In genomic region chr2:176078440-176079284, GRCh38 we compare ENCODE assay signal across 11 cellular contexts. TPM values are rescaled to one million over a fixed set of nuclear protein-coding genes. Genes with fewer than 3 reads are reported as not detected.
A peak's percentile ranks its signal among the peaks of the same experiment; 100 is the strongest.
DNase-seq lines count a peak whose midpoint lies in the region; ATAC-seq and TF ChIP-seq lines count a peak whose summit lies in the region.
"Had no signal": no experiment of that assay in that cellular context is flagged by ENCODE, and none has a peak within 500 bp of the region (broad histone marks: within the 10 kb centered on the region; RNA-seq: fewer than 3 reads in every experiment).

No MANE protein-coding gene starts in this region.

- no peak for DNase-seq in AG09309 (ENCODE audit: low read depth)
- DNase-seq in DMS79 (lab: John Stamatoyannopoulos, UW), result peak; percentile 65
- DNase-seq in T-helper 17 cell, result no peak
- no peak for DNase-seq in immature natural killer cell
- no peak for DNase-seq in GM19238 (ENCODE audit: insufficient read length, low spot score)
- DNase-seq in stimulated activated CD8-positive, alpha-beta memory T cell treated with anti-CD3 and anti-CD28 coated beads, Interleukin-4, amount 100 ng/mL, for 48 hours, result no peak
- DNase-seq in GDM1 (lab: John Stamatoyannopoulos, UW), result no peak
- DNase-seq: transverse colon had no signal

- H3K9me3 ChIP-seq in T-helper 17 cell (ENCODE audit: control insufficient read depth, low read length, poor library complexity, severe bottlenecking), result peaks cover 7% of the 10 kb centered on the region
- H3K9me3 ChIP-seq: transverse colon had no signal

- H3K9me3 Mint-ChIP-seq in immature natural killer cell, result peaks cover 11 to 62% (median 31%) of the 10 kb centered on the region in 6 donors

- TF ChIP-seq CTCF in AG09309 (IDR thresholded peaks at IDR 0.05; ENCODE audit: control insufficient read depth, insufficient read depth, low read depth, low read length, missing control alignments), result no peak

- ATAC-seq in T-helper 17 cell (no peak), GM21447 (IDR thresholded peaks at IDR 0.05; ENCODE audit: unreplicated experiment) (no peak)

- H3K27ac Mint-ChIP-seq in T-helper 17 cell (peak overlapping the region; percentile 87), immature natural killer cell (peak overlapping the region in 2 of 6 donors; percentile 47 to 83)

- H3K27me3 Mint-ChIP-seq in T-helper 17 cell (peaks cover 70% of the 10 kb centered on the region), immature natural killer cell (ENCODE audit: low read depth in 3 of 3) (peaks cover 75 to 78% (median 76%) of the 10 kb centered on the region in 3 donors)

- peak overlapping the region; percentile 31 for H3K4me3 ChIP-seq in AG09309 (ENCODE audit: control insufficient read depth, low read depth, low read length)

- H3K36me3 Mint-ChIP-seq in T-helper 17 cell (ENCODE audit: low read depth), result peaks cover 2% of the 10 kb centered on the region
- H3K36me3 Mint-ChIP-seq in immature natural killer cell, result peaks cover 0 to 8% (median 4%) of the 10 kb centered on the region in 3 donors

- peaks cover 2% of the 10 kb centered on the region for H3K4me1 Mint-ChIP-seq in T-helper 17 cell
- H3K4me1 Mint-ChIP-seq in immature natural killer cell, result peaks cover 13 to 24% of the 10 kb centered on the region in 2 donors

- H3K4me3 Mint-ChIP-seq in T-helper 17 cell (peak overlapping the region; percentile 63), immature natural killer cell (peak overlapping the region; percentile 65 to 83 (median 69))

RNA-seq across cellular contexts. Expression of gene EVX2, which starts 5.1 kb away (rescaled TPM):
- not detected for total RNA-seq in T-helper 17 cell
- not detected for polyA plus RNA-seq in immature natural killer cell
- total RNA-seq: transverse colon had no signal
- polyA plus RNA-seq: adipose tissue, neural cell had no signal

RNA-seq across cellular contexts. Expression of gene HOXD13, which starts 13.9 kb away (rescaled TPM):
- total RNA-seq in T-helper 17 cell, result not detected
- polyA plus RNA-seq in immature natural killer cell, result not detected
- polyA plus RNA-seq: neural cell had no signal

RNA-seq across cellular contexts. Expression of gene HOXD12, which starts 20.9 kb away (rescaled TPM):
- total RNA-seq in T-helper 17 cell, result not detected
- polyA plus RNA-seq in immature natural killer cell, result not detected
- total RNA-seq: transverse colon had no signal
- polyA plus RNA-seq: adipose tissue, neural cell had no signal

RNA-seq across cellular contexts. Expression of gene HOXD11, which starts 28.4 kb away (rescaled TPM):
- not detected for total RNA-seq in T-helper 17 cell
- not detected for polyA plus RNA-seq in immature natural killer cell
- polyA plus RNA-seq: neural cell had no signal

RNA-seq across cellular contexts. Expression of gene HOXD10, which starts 37.9 kb away (rescaled TPM):
- total RNA-seq in T-helper 17 cell, result not detected
- not detected for polyA plus RNA-seq in immature natural killer cell
- polyA plus RNA-seq: neural cell had no signal
